ENCODE assay signal across 1 cellular context in the genomic region with DNA sequence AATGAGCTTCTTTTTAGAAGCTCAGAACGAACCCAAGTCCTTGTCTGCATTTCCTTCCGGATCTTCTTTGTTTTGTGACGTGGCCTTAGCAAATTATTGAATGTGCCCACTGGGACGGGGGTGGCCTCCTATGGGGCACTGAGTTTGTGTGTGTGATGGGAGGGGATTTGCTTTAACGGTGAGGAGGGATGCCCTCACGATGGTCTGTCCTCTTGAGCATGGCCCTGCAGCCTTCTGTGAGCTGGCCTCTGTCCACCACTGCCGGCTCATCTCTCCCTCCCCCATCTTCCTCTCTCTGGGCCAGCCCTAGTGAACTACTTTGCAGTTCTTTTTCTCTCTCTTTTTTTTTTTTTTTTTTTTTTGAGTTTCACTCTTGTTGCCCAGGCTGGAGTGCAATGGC.
TF ChIP-seq lines count a peak whose summit lies in the region.

No MANE protein-coding gene starts in this region.

TF ChIP-seq in GM23338, 12 proteins besides CTCF, POLR2A, EP300 and RAD21 (continued from another document):
- TF ChIP-seq, protein P1, sequence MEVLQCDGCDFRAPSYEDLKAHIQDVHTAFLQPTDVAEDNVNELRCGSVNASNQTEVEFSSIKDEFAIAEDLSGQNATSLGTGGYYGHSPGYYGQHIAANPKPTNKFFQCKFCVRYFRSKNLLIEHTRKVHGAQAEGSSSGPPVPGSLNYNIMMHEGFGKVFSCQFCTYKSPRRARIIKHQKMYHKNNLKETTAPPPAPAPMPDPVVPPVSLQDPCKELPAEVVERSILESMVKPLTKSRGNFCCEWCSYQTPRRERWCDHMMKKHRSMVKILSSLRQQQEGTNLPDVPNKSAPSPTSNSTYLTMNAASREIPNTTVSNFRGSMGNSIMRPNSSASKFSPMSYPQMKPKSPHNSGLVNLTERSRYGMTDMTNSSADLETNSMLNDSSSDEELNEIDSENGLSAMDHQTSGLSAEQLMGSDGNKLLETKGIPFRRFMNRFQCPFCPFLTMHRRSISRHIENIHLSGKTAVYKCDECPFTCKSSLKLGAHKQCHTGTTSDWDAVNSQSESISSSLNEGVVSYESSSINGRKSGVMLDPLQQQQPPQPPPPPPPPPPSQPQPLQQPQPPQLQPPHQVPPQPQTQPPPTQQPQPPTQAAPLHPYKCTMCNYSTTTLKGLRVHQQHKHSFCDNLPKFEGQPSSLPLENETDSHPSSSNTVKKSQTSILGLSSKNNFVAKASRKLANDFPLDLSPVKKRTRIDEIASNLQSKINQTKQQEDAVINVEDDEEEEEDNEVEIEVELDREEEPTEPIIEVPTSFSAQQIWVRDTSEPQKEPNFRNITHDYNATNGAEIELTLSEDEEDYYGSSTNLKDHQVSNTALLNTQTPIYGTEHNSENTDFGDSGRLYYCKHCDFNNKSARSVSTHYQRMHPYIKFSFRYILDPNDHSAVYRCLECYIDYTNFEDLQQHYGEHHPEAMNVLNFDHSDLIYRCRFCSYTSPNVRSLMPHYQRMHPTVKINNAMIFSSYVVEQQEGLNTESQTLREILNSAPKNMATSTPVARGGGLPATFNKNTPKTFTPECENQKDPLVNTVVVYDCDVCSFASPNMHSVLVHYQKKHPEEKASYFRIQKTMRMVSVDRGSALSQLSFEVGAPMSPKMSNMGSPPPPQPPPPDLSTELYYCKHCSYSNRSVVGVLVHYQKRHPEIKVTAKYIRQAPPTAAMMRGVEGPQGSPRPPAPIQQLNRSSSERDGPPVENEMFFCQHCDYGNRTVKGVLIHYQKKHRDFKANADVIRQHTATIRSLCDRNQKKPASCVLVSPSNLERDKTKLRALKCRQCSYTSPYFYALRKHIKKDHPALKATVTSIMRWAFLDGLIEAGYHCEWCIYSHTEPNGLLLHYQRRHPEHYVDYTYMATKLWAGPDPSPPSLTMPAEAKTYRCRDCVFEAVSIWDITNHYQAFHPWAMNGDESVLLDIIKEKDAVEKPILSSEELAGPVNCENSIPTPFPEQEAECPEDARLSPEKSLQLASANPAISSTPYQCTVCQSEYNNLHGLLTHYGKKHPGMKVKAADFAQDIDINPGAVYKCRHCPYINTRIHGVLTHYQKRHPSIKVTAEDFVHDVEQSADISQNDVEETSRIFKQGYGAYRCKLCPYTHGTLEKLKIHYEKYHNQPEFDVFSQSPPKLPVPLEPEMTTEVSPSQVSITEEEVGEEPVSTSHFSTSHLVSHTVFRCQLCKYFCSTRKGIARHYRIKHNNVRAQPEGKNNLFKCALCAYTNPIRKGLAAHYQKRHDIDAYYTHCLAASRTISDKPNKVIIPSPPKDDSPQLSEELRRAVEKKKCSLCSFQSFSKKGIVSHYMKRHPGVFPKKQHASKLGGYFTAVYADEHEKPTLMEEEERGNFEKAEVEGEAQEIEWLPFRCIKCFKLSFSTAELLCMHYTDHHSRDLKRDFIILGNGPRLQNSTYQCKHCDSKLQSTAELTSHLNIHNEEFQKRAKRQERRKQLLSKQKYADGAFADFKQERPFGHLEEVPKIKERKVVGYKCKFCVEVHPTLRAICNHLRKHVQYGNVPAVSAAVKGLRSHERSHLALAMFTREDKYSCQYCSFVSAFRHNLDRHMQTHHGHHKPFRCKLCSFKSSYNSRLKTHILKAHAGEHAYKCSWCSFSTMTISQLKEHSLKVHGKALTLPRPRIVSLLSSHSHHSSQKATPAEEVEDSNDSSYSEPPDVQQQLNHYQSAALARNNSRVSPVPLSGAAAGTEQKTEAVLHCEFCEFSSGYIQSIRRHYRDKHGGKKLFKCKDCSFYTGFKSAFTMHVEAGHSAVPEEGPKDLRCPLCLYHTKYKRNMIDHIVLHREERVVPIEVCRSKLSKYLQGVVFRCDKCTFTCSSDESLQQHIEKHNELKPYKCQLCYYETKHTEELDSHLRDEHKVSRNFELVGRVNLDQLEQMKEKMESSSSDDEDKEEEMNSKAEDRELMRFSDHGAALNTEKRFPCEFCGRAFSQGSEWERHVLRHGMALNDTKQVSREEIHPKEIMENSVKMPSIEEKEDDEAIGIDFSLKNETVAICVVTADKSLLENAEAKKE (CRISPR knock-in tag; IDR thresholded peaks at IDR 0.05), result no peak
- TF ChIP-seq ZNF331 (CRISPR knock-in tag; IDR thresholded peaks at IDR 0.05; ENCODE audit: low read depth) (no peak), POLR2AphosphoS5 (IDR thresholded peaks at IDR 0.05; ENCODE audit: low read depth) (no peak), STAT1 (IDR thresholded peaks at IDR 0.05; ENCODE audit: unreplicated experiment) (no peak)
